In the genomic region with DNA sequence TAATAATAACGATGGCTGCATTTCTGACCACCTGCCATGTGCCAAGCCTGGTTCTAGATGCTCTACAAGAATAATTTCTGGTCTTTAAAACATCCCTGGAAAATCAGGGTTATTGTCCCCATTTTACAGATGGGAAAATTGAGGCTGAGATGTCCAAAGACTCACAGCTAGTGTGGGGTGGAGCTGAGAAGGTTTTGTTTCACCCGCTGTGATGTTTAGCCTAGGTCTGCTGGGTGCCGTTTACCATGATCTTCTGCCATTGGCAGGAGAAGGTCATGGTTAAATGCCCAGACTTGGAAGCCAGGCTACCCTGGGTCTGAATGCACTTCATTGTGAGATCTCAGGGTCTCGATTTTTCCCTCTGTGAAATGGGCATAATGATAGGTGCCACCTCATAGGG, we compare ENCODE assay signal across 16 cellular contexts.
"Had no signal": no experiment of that assay in that cellular context is flagged by ENCODE, and none has a peak within 500 bp of the region (broad histone marks: within the 10 kb centered on the region; RNA-seq: fewer than 3 reads in every experiment).

No MANE protein-coding gene starts in this region.

- H3K27ac Mint-ChIP-seq: activated CD4-positive, alpha-beta T cell treated with anti-CD3 and anti-CD28 coated beads for 36 hours had no signal

- H3K36me3 ChIP-seq: tibial artery had no signal

- DNase-seq: activated CD4-positive, alpha-beta T cell treated with anti-CD3 and anti-CD28 coated beads for 36 hours; activated effector memory CD4-positive, alpha-beta T cell treated with Interleukin-2 at 50 U/mL for 16 hours; activated T-cell treated with anti-CD3 and anti-CD28 coated beads for 4 hours; amygdala; dermis blood vessel endothelial cell; foreskin fibroblast; mesenchymal stem cell; stimulated activated CD4-positive, alpha-beta T cell treated with anti-CD3 and anti-CD28 coated beads, Interleukin-15, amount 100 ng/mL, for 24 hours; stimulated activated CD4-positive, alpha-beta T cell treated with anti-CD3 and anti-CD28 coated beads, Interleukin-4, amount 100 ng/mL, for 24 hours; T1000; tibial artery had no signal

- ATAC-seq: activated CD4-positive, alpha-beta T cell treated with anti-CD3 and anti-CD28 coated beads for 36 hours; activated naive CD4-positive, alpha-beta T cell treated with anti-CD3 and anti-CD28 coated beads, Interleukin-2, amount 50 U/mL, for 72 hours; left lobe of liver had no signal

- H3K27me3 Mint-ChIP-seq: activated CD4-positive, alpha-beta T cell treated with anti-CD3 and anti-CD28 coated beads for 36 hours had no signal

- H3K9me3 Mint-ChIP-seq: activated naive CD4-positive, alpha-beta T cell treated with anti-CD3 and anti-CD28 coated beads, Interleukin-2, amount 50 U/mL, for 72 hours; neural crest cell had no signal

- H3K27ac ChIP-seq: esophagus muscularis mucosa, parathyroid adenoma, tibial artery had no signal

- H3K4me3 ChIP-seq: esophagus muscularis mucosa, tibial artery had no signal

- H3K4me1 ChIP-seq: parathyroid adenoma had no signal

- H2AFZ ChIP-seq: parathyroid adenoma had no signal

- H3K9me3 ChIP-seq: esophagus muscularis mucosa, tibial artery had no signal

- H3K27me3 ChIP-seq: esophagus muscularis mucosa, tibial artery had no signal

- H3K4me3 Mint-ChIP-seq: activated CD4-positive, alpha-beta T cell treated with anti-CD3 and anti-CD28 coated beads for 36 hours; neural crest cell had no signal
